ENCODE assay signal across 16 cellular contexts in the genomic region with DNA sequence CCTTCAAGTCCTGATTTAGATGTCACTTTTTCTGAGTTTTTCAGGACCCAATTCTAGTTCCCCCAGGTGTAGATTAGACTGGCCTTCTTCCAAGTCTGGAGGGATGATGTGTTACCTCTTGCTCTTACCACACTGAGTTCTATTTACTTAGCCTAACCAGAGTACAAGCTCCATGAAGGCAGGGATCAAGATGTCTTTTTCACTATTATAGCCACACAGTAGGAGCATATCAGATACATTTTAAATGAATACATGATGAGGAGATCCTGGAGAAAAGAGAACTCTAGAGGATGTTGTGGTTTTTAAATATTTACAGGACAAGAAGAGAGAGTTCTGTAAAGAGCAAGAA. TPM values are rescaled to one million over a fixed set of nuclear protein-coding genes. Genes with fewer than 3 reads are reported as not detected.
DNase-seq lines count a peak whose midpoint lies in the region; TF ChIP-seq lines count a peak whose summit lies in the region.
"Had no signal": no experiment of that assay in that cellular context is flagged by ENCODE, and none has a peak within 500 bp of the region (broad histone marks: within the 10 kb centered on the region; RNA-seq: fewer than 3 reads in every experiment).

No MANE protein-coding gene starts in this region.

- DNase-seq in fibroblast of lung (ENCODE audit: low read depth in 2 of 2) (no peak), osteoblast (ENCODE audit: insufficient read length, low spot score, missing footprints) (peak; percentile 37), mesenteric fat pad (ENCODE audit: low spot score) (no peak), NCI-H748 treated with DMSO at 0.1 percent for 48 hours (lab: John Stamatoyannopoulos, UW) (no peak), transverse colon (no peak)
- DNase-seq: COR-L47, EL, H7, NCI-H1092, NCI-H2081 treated with DMSO at 0.1 percent for 48 hours, NCI-H510A, NCI-H82, PC-9 had no signal

- peaks cover 11 to 35% (median 26%) of the 10 kb centered on the region in 3 donors for H3K4me1 Mint-ChIP-seq in IgD-negative memory B cell

- TF ChIP-seq EP300 in transverse colon (IDR thresholded peaks at IDR 0.05; ENCODE audit: low read depth) = no peak

- in situ Hi-C loops in transverse colon (cut with MboI; ENCODE audit: low pct_ligation_motif_present in 1 of 4, low pct_unique_long_range_greater_than_20kb in 1 of 4, low sequenced_read_pairs in 3 of 4) = no loop called here

- H3K9me3 ChIP-seq in fibroblast of lung (ENCODE audit: control insufficient read depth, insufficient read depth, low read depth, low read length) (no peaks in the 10 kb centered on the region), osteoblast (ENCODE audit: low read depth, low read length) (no peaks in the 10 kb centered on the region), transverse colon (no peaks in the 10 kb centered on the region)

- H3K4me3 ChIP-seq in ACC112 (ENCODE audit: low read depth, low read length) = no peak overlapping the region
- H3K4me3 ChIP-seq in fibroblast of lung (replicated peaks in 1 of 4; ENCODE audit: control extremely low read depth in 1 of 4, insufficient read depth in 1 of 4, low read depth in 3 of 4, low read length in 4 of 4) = no peak overlapping the region
- H3K4me3 ChIP-seq in osteoblast (ENCODE audit: insufficient read depth, low read length) = no peak overlapping the region
- no peak overlapping the region for H3K4me3 ChIP-seq in transverse colon
- H3K4me3 ChIP-seq: PC-9 had no signal

- H3K27me3 ChIP-seq in ACC112 (ENCODE audit: insufficient read depth, low read length) = no peaks in the 10 kb centered on the region
- no peaks in the 10 kb centered on the region for H3K27me3 ChIP-seq in fibroblast of lung (ENCODE audit: control insufficient read depth, insufficient read depth, low read length)
- H3K27me3 ChIP-seq in osteoblast (ENCODE audit: insufficient read depth, low read length) = no peaks in the 10 kb centered on the region
- no peaks in the 10 kb centered on the region for H3K27me3 ChIP-seq in transverse colon

- H3K79me2 ChIP-seq in ACC112 (ENCODE audit: control insufficient read depth, insufficient read depth, low read length, unreplicated experiment) (no peaks in the 10 kb centered on the region), fibroblast of lung (ENCODE audit: control insufficient read depth, insufficient read depth, low read length) (no peaks in the 10 kb centered on the region), osteoblast (ENCODE audit: insufficient read depth, low read length) (no peaks in the 10 kb centered on the region)

- no peaks in the 10 kb centered on the region for H3K9me3 Mint-ChIP-seq in IgD-negative memory B cell

- H3K36me3 Mint-ChIP-seq in IgD-negative memory B cell = peaks cover 17% of the 10 kb centered on the region

- H2AFZ ChIP-seq in ACC112 (ENCODE audit: low read length, unreplicated experiment) = no peak overlapping the region
- no peak overlapping the region for H2AFZ ChIP-seq in fibroblast of lung (ENCODE audit: low read length)
- H2AFZ ChIP-seq in osteoblast (ENCODE audit: low read length) = no peak overlapping the region
- H2AFZ ChIP-seq: PC-9 had no signal

- H3K27ac Mint-ChIP-seq in IgD-negative memory B cell = peak overlapping the region; percentile 21 to 61 (median 43)

- H4K20me1 ChIP-seq in fibroblast of lung (ENCODE audit: control insufficient read depth, extremely low read depth, insufficient read depth, low read length) = no peaks in the 10 kb centered on the region
- H4K20me1 ChIP-seq in osteoblast (ENCODE audit: insufficient read depth, low read length) = peaks cover 4% of the 10 kb centered on the region

- no peak for TF ChIP-seq POLR2A in transverse colon (IDR thresholded peaks at IDR 0.05)

- H3K4me2 ChIP-seq in fibroblast of lung (ENCODE audit: extremely low read depth, insufficient read depth, low read length) (no peak overlapping the region), osteoblast (ENCODE audit: insufficient read depth, low read length) (no peak overlapping the region)
- H3K4me2 ChIP-seq: PC-9 had no signal

- no peaks in the 10 kb centered on the region for H3K27me3 Mint-ChIP-seq in IgD-negative memory B cell

- H3K9ac ChIP-seq in fibroblast of lung (ENCODE audit: insufficient read depth, low read length) = no peak overlapping the region

- H3K36me3 ChIP-seq in ACC112 (ENCODE audit: insufficient read depth, low read length) (peaks cover 46% of the 10 kb centered on the region), fibroblast of lung (ENCODE audit: control insufficient read depth, insufficient read depth, low read length) (peaks cover 20% of the 10 kb centered on the region), osteoblast (ENCODE audit: insufficient read depth, low read length) (peaks cover 85% of the 10 kb centered on the region), transverse colon (peaks cover 0 to 68% (median 18%) of the 10 kb centered on the region in 4 donors)

- no peak for TF ChIP-seq CTCF in fibroblast of lung (conservative IDR thresholded peaks at IDR 0.05 in 1 of 2, IDR thresholded peaks at IDR 0.05 in 1 of 2; ENCODE audit: low read depth in 1 of 2, low read length in 2 of 2)
- TF ChIP-seq CTCF in osteoblast (IDR thresholded peaks at IDR 0.05; ENCODE audit: extremely low read depth, low read depth, low read length) = no peak
- TF ChIP-seq CTCF in transverse colon (IDR thresholded peaks at IDR 0.05) = no peak

- H3K4me3 Mint-ChIP-seq in IgD-negative memory B cell = no peak overlapping the region
- H3K4me3 Mint-ChIP-seq: CD14-positive monocyte had no signal

- peak overlapping the region; percentile 19 for H3K27ac ChIP-seq in ACC112 (ENCODE audit: low read depth, low read length)
- peak overlapping the region; percentile 4 for H3K27ac ChIP-seq in fibroblast of lung (ENCODE audit: insufficient read depth, low read length)
- no peak overlapping the region for H3K27ac ChIP-seq in osteoblast (ENCODE audit: low read depth, low read length)
- peak overlapping the region in 1 of 4 donors; percentile 6 for H3K27ac ChIP-seq in transverse colon
- H3K27ac ChIP-seq: PC-9 had no signal

- H3K4me1 ChIP-seq in ACC112 (ENCODE audit: control insufficient read depth, insufficient read depth, low read length, unreplicated experiment) (no peaks in the 10 kb centered on the region), fibroblast of lung (ENCODE audit: control insufficient read depth, extremely low read depth, insufficient read depth, low read length) (peaks cover 6% of the 10 kb centered on the region), osteoblast (ENCODE audit: insufficient read depth, low read length) (no peaks in the 10 kb centered on the region), transverse colon (peaks cover 0 to 5% (median 0%) of the 10 kb centered on the region in 4 donors)

- intact Hi-C loops in transverse colon (cut with DNase I; ENCODE audit: low total_unique reads) = no loop called here

RNA-seq across cellular contexts. Expression of a gene that starts 30.3 kb away (rescaled TPM):
- polyA plus RNA-seq in IgD-negative memory B cell (11.0 TPM), fibroblast of lung (30.5 and 33.9 TPM in 2 replicates)
- total RNA-seq in fibroblast of lung (21.6 and 31.5 TPM in 2 replicates), osteoblast (33.7 and 38.9 TPM in 2 replicates), mesenteric fat pad (25.2 TPM), transverse colon (10 to 100 TPM; 21.9 to 74.5 (median 60.7) TPM)
- 24.8 and 25.5 TPM in 2 replicates for polyA plus RNA-seq in fibroblast of lung (2012)
- 7.9 and 18.8 TPM in 2 replicates for polyA minus RNA-seq in fibroblast of lung (ENCODE audit: low replicate concordance)

RNA-seq across cellular contexts. Expression of a gene that starts 52.8 kb away (rescaled TPM):
- polyA plus RNA-seq in IgD-negative memory B cell = 0.20 TPM
- 0.51 and 0.99 TPM in 2 replicates for total RNA-seq in fibroblast of lung
- polyA plus RNA-seq in fibroblast of lung = 4.6 and 5.1 TPM in 2 replicates
- polyA plus RNA-seq in fibroblast of lung (2012) = 5.2 and 6.4 TPM in 2 replicates
- polyA minus RNA-seq in fibroblast of lung (ENCODE audit: low replicate concordance) = 5.2 and 9.2 TPM in 2 replicates
- total RNA-seq in osteoblast = 5.3 and 5.8 TPM in 2 replicates
- 5.3 TPM for total RNA-seq in mesenteric fat pad
- total RNA-seq in transverse colon = 1 to 10 TPM in 2 of 4 donors, not detected in 2; 1.2 to 2.9 TPM
- polyA plus RNA-seq: CD14-positive monocyte had no signal
